1 cellular context compared by ENCODE assay signal in the genomic region with DNA sequence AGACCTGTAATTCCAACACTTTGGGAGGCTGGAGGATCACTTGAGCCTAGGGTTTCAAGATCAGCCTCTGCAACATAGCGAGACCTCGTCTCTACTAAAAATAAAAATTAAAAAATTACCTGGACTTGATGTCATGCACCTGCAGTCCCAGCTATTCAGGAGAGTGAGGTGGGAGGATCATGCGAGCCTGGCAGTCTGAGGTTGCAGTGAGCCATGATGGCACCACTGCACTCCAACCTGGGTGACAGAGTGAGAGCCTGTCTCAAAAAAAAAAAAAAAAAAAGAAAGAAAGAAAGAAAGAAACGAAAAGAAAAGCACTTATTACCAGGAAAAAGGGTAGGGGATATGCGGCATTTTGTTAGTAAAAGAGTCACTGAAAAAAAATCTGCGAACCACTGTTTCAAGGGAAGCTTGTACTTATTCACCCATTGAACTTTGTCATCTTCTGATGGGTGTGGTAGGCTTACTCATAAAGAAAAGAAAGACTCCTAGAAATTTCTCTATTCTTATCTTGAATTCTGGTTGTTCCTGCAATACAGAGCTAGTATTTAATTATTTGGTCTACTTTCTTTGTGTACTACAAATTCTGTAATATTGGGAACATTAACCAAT.
TF ChIP-seq lines count a peak whose summit lies in the region.

No MANE protein-coding gene starts in this region.

TF ChIP-seq in IMR-90, 13 proteins besides CTCF, POLR2A, EP300 and RAD21:
- TF ChIP-seq, protein P1, sequence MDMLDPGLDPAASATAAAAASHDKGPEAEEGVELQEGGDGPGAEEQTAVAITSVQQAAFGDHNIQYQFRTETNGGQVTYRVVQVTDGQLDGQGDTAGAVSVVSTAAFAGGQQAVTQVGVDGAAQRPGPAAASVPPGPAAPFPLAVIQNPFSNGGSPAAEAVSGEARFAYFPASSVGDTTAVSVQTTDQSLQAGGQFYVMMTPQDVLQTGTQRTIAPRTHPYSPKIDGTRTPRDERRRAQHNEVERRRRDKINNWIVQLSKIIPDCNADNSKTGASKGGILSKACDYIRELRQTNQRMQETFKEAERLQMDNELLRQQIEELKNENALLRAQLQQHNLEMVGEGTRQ (IDR thresholded peaks at IDR 0.05; ENCODE audit: low read depth, low read length) = no peak
- TF ChIP-seq MAZ (IDR thresholded peaks at IDR 0.05; ENCODE audit: borderline replicate concordance, low read depth, low read length) (no peak), RCOR1 (IDR thresholded peaks at IDR 0.05; ENCODE audit: insufficient replicate concordance, low read length) (no peak), MAFK (IDR thresholded peaks at IDR 0.05; ENCODE audit: low read depth, low read length) (no peak), CHD1 (IDR thresholded peaks at IDR 0.05; ENCODE audit: low read depth, low read length) (no peak), SMC3 (IDR thresholded peaks at IDR 0.05; ENCODE audit: low read depth, low read length) (no peak), CEBPB (IDR thresholded peaks at IDR 0.05; ENCODE audit: low read depth, low read length) (no peak), BHLHE40 (IDR thresholded peaks at IDR 0.05; ENCODE audit: low read depth, low read length) (no peak), RFX5 (IDR thresholded peaks at IDR 0.05; ENCODE audit: low read depth, low read length) (no peak), NFE2L2 (IDR thresholded peaks at IDR 0.05; ENCODE audit: low read depth, low read length) (no peak), FOS (IDR thresholded peaks at IDR 0.05; ENCODE audit: low read depth, low read length) (no peak), MXI1 (IDR thresholded peaks at IDR 0.05; ENCODE audit: borderline replicate concordance, low read depth, low read length) (no peak)
- TF ChIP-seq, protein P2, sequence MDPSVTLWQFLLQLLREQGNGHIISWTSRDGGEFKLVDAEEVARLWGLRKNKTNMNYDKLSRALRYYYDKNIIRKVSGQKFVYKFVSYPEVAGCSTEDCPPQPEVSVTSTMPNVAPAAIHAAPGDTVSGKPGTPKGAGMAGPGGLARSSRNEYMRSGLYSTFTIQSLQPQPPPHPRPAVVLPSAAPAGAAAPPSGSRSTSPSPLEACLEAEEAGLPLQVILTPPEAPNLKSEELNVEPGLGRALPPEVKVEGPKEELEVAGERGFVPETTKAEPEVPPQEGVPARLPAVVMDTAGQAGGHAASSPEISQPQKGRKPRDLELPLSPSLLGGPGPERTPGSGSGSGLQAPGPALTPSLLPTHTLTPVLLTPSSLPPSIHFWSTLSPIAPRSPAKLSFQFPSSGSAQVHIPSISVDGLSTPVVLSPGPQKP (IDR thresholded peaks at IDR 0.05; ENCODE audit: borderline replicate concordance, low read depth, low read length) = no peak
